ENCODE assay signal across 1 cellular context in genomic region chr12:53738834-53739284, GRCh38.
TF ChIP-seq lines count a peak whose summit lies in the region.

No MANE protein-coding gene starts in this region.

TF ChIP-seq in H1, 55 proteins besides CTCF, POLR2A, EP300 and RAD21:
- TF ChIP-seq E2F6 (IDR thresholded peaks at IDR 0.05) (0 out of 2 replicates have a peak, but pooled peaks have one; percentile 4), SIN3A (conservative IDR thresholded peaks at IDR 0.05 in 1 of 2, IDR thresholded peaks at IDR 0.05 in 1 of 2; ENCODE audit: low read depth in 1 of 2, low read length in 2 of 2) (no peak)
TF ChIP-seq in H1: peak in this region for 1.
